ENCODE assay signal across 8 cellular contexts in the genomic region with DNA sequence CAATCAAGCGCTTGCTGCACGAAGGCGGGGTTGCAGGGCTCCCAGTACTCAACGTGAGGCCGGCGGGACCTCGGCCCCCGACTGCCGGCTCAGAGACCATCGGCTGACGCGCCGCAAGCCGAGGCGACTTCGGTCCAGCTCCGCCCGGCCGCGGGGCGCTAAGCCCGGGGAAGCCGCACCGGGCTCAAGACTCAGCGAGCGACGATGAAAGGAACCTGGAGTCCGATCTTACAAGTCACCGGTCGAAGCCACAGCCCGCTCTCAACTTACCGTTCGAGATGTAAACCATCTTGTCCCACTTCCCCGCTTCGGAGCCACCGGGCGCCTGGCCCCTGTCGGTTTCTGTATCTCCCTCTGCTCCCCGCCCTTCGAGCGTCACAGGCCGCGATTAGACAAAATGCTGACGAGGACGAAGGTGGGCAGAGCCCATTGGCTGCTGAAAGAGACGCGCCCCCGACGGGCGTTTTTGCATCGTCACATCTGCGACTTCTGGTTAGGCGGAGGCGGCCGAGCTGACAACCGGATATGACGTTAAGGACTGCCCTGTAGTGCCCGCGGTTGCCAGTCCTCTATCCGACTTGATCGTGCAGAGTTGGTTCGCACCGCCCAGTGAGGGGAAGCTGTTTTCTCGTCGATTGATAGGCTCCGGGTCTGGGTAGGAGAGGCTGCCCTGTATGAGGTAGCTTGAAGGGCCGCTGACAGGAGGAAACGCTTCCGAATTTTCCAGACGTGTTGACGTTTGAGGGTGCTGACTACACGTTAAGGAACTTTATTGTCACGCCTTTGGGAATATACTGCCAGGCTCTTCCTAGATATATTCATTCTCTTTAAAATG. TPM values are rescaled to one million over a fixed set of nuclear protein-coding genes. Genes with fewer than 3 reads are reported as not detected.
DNase-seq lines count a peak whose midpoint lies in the region; ATAC-seq and TF ChIP-seq lines count a peak whose summit lies in the region.

A gene (minus strand): TSS at position 360 of the 835 bp plus-strand sequence.

- no peaks in the 10 kb centered on the region; the same call in 1 of the 2 replicates for H4K20me1 ChIP-seq in PC-9 (ENCODE audit: insufficient read depth)

- ATAC-seq in GM21619 (IDR thresholded peaks at IDR 0.05; ENCODE audit: unreplicated experiment) (peak; percentile 96), mucosa of descending colon (peak; percentile 96)

- H3K9me3 ChIP-seq in PC-9 (ENCODE audit: insufficient read depth, low read depth) (no peaks in the 10 kb centered on the region), mucosa of descending colon (no peaks in the 10 kb centered on the region)

- H3K4me3 ChIP-seq in Jurkat, Clone E6-1 (ENCODE audit: low read length) = peak within 1 kb of the TSS; percentile 69
- H3K4me3 ChIP-seq in PC-9 = peak within 1 kb of the TSS; percentile 77
- H3K4me3 ChIP-seq in mucosa of descending colon = peak within 1 kb of the TSS; percentile 79

- H3K79me2 ChIP-seq in PC-9 (ENCODE audit: low read depth) = peaks cover 28% of the 10 kb centered on the region

- BruUV-seq in PC-9 (replicated peaks; lab: Mats Ljungman, UMichigan) = no TSS peak

- peak; percentile 98 for DNase-seq in DMS114 treated with DMSO at 0.1 percent for 48 hours (lab: John Stamatoyannopoulos, UW; ENCODE audit: unreplicated experiment)
- DNase-seq in Jurkat, Clone E6-1 (ENCODE audit: low read depth, low spot score) = peak; percentile 98
- DNase-seq in PC-9 = peak; percentile 95 to 96
- peak; percentile 94 for DNase-seq in activated T-cell treated with anti-CD3 and anti-CD28 coated beads, Interleukin-2, amount 50 U/mL, for 1 hour
- peak; percentile 98 for DNase-seq in epithelial cell of prostate (ENCODE audit: low read depth, low spot score)
- DNase-seq in mucosa of descending colon = peak; percentile 98 to 99 (median 98)
- peak; percentile 94 for DNase-seq in stimulated activated CD8-positive, alpha-beta memory T cell treated with anti-CD3 and anti-CD28 coated beads, Interleukin-4, amount 100 ng/mL, for 24 hours (ENCODE audit: low read depth)

- H3K27me3 ChIP-seq in PC-9 (ENCODE audit: insufficient read depth, low read depth) = no peaks in the 10 kb centered on the region

- H3K4me1 ChIP-seq in PC-9 (replicated peaks; ENCODE audit: insufficient read depth) (peaks cover 10% of the 10 kb centered on the region), mucosa of descending colon (ENCODE audit: low read depth) (peaks cover 24% of the 10 kb centered on the region)

- CTCF ChIA-PET in PC-9 (lab: Charles Lee) = no interaction called here

- peak within 1 kb of the TSS; percentile 72 for H3K27ac ChIP-seq in PC-9
- peak within 1 kb of the TSS; percentile 84 for H3K27ac ChIP-seq in epithelial cell of prostate

- H2AFZ ChIP-seq in PC-9 = peak within 1 kb of the TSS; percentile 90

- POLR2A ChIA-PET in PC-9 (lab: Charles Lee; ENCODE audit: unreplicated experiment) = interaction anchor here (0.6 kb wide), 1 partner anchor 546 kb away, joined by 11 read pairs; no protein-coding TSS in a partner anchor

- intact Hi-C loops in PC-9 (cut with micrococcal nuclease; ENCODE audit: unreplicated experiment) = loop anchor here (1.0 to 5.0 kb wide), 2 partner anchors 9 to 544 kb away; a partner anchor contains a TSS
- intact Hi-C loops in mucosa of descending colon (cut with DNase I, micrococcal nuclease) = no loop called here

- TF ChIP-seq CTCF in PC-9 (conservative IDR thresholded peaks at IDR 0.05) = no peak
- peak; percentile 19 for TF ChIP-seq CTCF in mucosa of descending colon (IDR thresholded peaks at IDR 0.05)

- peaks cover 6% of the 10 kb centered on the region; the same call in 1 of the 2 replicates for H3F3A ChIP-seq in PC-9 (ENCODE audit: insufficient read depth, low read depth)

- H3K36me3 ChIP-seq in PC-9 (ENCODE audit: low read depth) (0 out of 2 replicates have a peak, but pooled peaks cover 8% of the 10 kb centered on the region), mucosa of descending colon (ENCODE audit: low read depth) (peaks cover 3% of the 10 kb centered on the region)

- H3K9me2 ChIP-seq in PC-9 (ENCODE audit: insufficient read depth) = no peaks in the 10 kb centered on the region

- H3K4me2 ChIP-seq in PC-9 = peak within 1 kb of the TSS; percentile 78

RNA-seq across cellular contexts. Expression of the gene that starts here (rescaled TPM):
- 93.7 TPM for polyA plus RNA-seq in Jurkat, Clone E6-1 (2012; ENCODE audit: insufficient read depth, insufficient read length)
- total RNA-seq in PC-9 (2021) = 19.9 and 21.9 TPM in 2 replicates
- 10 to 100 TPM; 37.2 to 56.2 (median 47.2) TPM for total RNA-seq in mucosa of descending colon

Comparison
In these comparisons a context has a peak if more than half of its experiments do, and no peak if none do; other contexts are left out.
1. Peak in every context shown above with its lines: DNase-seq, ATAC-seq, H3K4me3 ChIP-seq and H3K27ac ChIP-seq.